26 cellular contexts compared by ENCODE assay signal in genomic region chr4:2500547-2500946, GRCh38. TPM values are rescaled to one million over a fixed set of nuclear protein-coding genes. Genes with fewer than 3 reads are reported as not detected.
DNase-seq lines count a peak whose midpoint lies in the region; ATAC-seq and TF ChIP-seq lines count a peak whose summit lies in the region.
"Had no signal": no experiment of that assay in that cellular context is flagged by ENCODE, and none has a peak within 500 bp of the region (broad histone marks: within the 10 kb centered on the region; RNA-seq: fewer than 3 reads in every experiment).

No MANE protein-coding gene starts in this region.

- 92 to 100% (median 96%) methylated on average over 2 of the region's 2 CpGs for WGBS in heart left ventricle, 4 donors

- H3K27me3 ChIP-seq in GM23338 (ENCODE audit: insufficient read depth) (no peaks in the 10 kb centered on the region), heart left ventricle (no peaks in the 10 kb centered on the region)
- H3K27me3 ChIP-seq: SJSA1, transverse colon had no signal

- H3K36me3 Mint-ChIP-seq in activated CD4-positive, alpha-beta T cell treated with anti-CD3 and anti-CD28 coated beads, Interleukin-2, amount 10 ng/mL, durations not matched to agents 24 days and 14 days (ENCODE audit: low read depth): peaks cover 45% of the 10 kb centered on the region
- H3K36me3 Mint-ChIP-seq in GM23338 (ENCODE audit: low read depth) (peaks cover 83% of the 10 kb centered on the region), memory B cell (peaks cover 7% of the 10 kb centered on the region)
- peaks cover 7% of the 10 kb centered on the region for H3K36me3 Mint-ChIP-seq in activated naive CD8-positive, alpha-beta T cell

- no peak for TF ChIP-seq CTCF in GM23338 (conservative IDR thresholded peaks at IDR 0.05; ENCODE audit: low read depth in 2 of 2)
- TF ChIP-seq CTCF in heart left ventricle (IDR thresholded peaks at IDR 0.05): no peak

- no peak for DNase-seq in activated CD4-positive, alpha-beta T cell treated with anti-CD3 and anti-CD28 coated beads, Interleukin-2, amount 10 ng/mL, durations not matched to agents 24 days and 14 days
- DNase-seq in activated CD4-positive, alpha-beta T cell treated with anti-CD3 and anti-CD28 coated beads, Interleukin-2, amount 50 U/mL, for 1 hour: no peak
- DNase-seq in GM23338 (ENCODE audit: low spot score) (no peak), memory B cell (ENCODE audit: low spot score in 2 of 2) (no peak), posterior vena cava (ENCODE audit: low spot score) (no peak), heart left ventricle (no peak)
- DNase-seq: activated CD4-positive, alpha-beta T cell treated with anti-CD3 and anti-CD28 coated beads for 4 hours; activated CD8-positive, alpha-beta memory T cell treated with anti-CD3 and anti-CD28 coated beads, Interleukin-2, amount 50 U/mL, for 4 hours; activated naive CD8-positive, alpha-beta T cell treated with anti-CD3 and anti-CD28 coated beads, Interleukin-2, amount 10 ng/mL, durations not matched to agents 7 days and 5 days; CD4-positive, alpha-beta memory T cell; cerebellar nuclear complex; EL; islet precursor cell; left ventricle myocardium superior; naive B cell; NCI-H1436 treated with DMSO at 0.1 percent for 48 hours; NCI-H446 treated with DMSO at 0.1 percent for 48 hours; stimulated activated CD8-positive, alpha-beta memory T cell treated with anti-CD3 and anti-CD28 coated beads, Interleukin-4, amount 100 ng/mL, for 48 hours; T-cell; transverse colon had no signal

- peaks cover 55% of the 10 kb centered on the region for H4K20me1 ChIP-seq in GM23338 (replicated peaks; ENCODE audit: insufficient read depth)

- H3K4me1 Mint-ChIP-seq in activated CD4-positive, alpha-beta T cell treated with anti-CD3 and anti-CD28 coated beads, Interleukin-2, amount 10 ng/mL, durations not matched to agents 24 days and 14 days: peaks cover 7% of the 10 kb centered on the region
- no peaks in the 10 kb centered on the region for H3K4me1 Mint-ChIP-seq in GM23338
- peaks cover 6% of the 10 kb centered on the region for H3K4me1 Mint-ChIP-seq in activated naive CD8-positive, alpha-beta T cell (ENCODE audit: low read depth)
- H3K4me1 Mint-ChIP-seq in memory B cell: peaks cover 11% of the 10 kb centered on the region
- H3K4me1 Mint-ChIP-seq: brain had no signal

- intact Hi-C loops in activated CD4-positive, alpha-beta T cell treated with anti-CD3 and anti-CD28 coated beads, Interleukin-2, amount 10 ng/mL, durations not matched to agents 24 days and 14 days (cut with micrococcal nuclease): no loop called here
- intact Hi-C loops in posterior vena cava (cut with DNase I): no loop called here
- intact Hi-C loops in heart left ventricle (cut with DNase I): no loop called here

- H3K27ac ChIP-seq in GM23338 (ENCODE audit: low read depth): 0 out of 2 replicates have a peak overlapping the region, but pooled peaks have one; percentile 14
- no peak overlapping the region for H3K27ac ChIP-seq in heart left ventricle
- H3K27ac ChIP-seq: A549, KMS-11, SJSA1, transverse colon had no signal

- H3K9me3 ChIP-seq in heart left ventricle: no peaks in the 10 kb centered on the region
- H3K9me3 ChIP-seq: A549, SJSA1, transverse colon had no signal

- H3K36me3 ChIP-seq in GM23338 (ENCODE audit: insufficient read depth): peaks cover 59% of the 10 kb centered on the region
- peaks cover 0 to 95% (median 74%) of the 10 kb centered on the region in 9 donors for H3K36me3 ChIP-seq in heart left ventricle

- H3K79me2 ChIP-seq in GM23338 (replicated peaks; ENCODE audit: insufficient read depth): peaks cover 77% of the 10 kb centered on the region

- H3K4me1 ChIP-seq in GM23338 (ENCODE audit: insufficient read depth) (no peaks in the 10 kb centered on the region), heart left ventricle (peaks cover 0 to 22% (median 3%) of the 10 kb centered on the region in 12 donors)
- H3K4me1 ChIP-seq: A549, SJSA1 had no signal

- no peaks in the 10 kb centered on the region for H3K9me3 Mint-ChIP-seq in activated CD4-positive, alpha-beta T cell treated with anti-CD3 and anti-CD28 coated beads, Interleukin-2, amount 10 ng/mL, durations not matched to agents 24 days and 14 days
- H3K9me3 Mint-ChIP-seq in GM23338 (no peaks in the 10 kb centered on the region), memory B cell (no peaks in the 10 kb centered on the region)
- H3K9me3 Mint-ChIP-seq in activated naive CD8-positive, alpha-beta T cell (ENCODE audit: low read depth): no peaks in the 10 kb centered on the region
- H3K9me3 Mint-ChIP-seq: activated naive CD8-positive, alpha-beta T cell treated with anti-CD3 and anti-CD28 coated beads, Interleukin-2, amount 10 ng/mL, durations not matched to agents 7 days and 5 days; brain; naive B cell; T-cell had no signal

- no peak overlapping the region for H3K4me2 ChIP-seq in GM23338
- H3K4me2 ChIP-seq: A549, KMS-11 had no signal

- no peak overlapping the region for H2AFZ ChIP-seq in GM23338

- peaks cover 16% of the 10 kb centered on the region for H3F3A ChIP-seq in GM23338 (replicated peaks; ENCODE audit: low read depth)

- ATAC-seq in GM23338: no peak
- no peak for ATAC-seq in memory B cell (ENCODE audit: low read depth)
- no peak for ATAC-seq in GM19455 (IDR thresholded peaks at IDR 0.05; ENCODE audit: unreplicated experiment)
- ATAC-seq in heart left ventricle: no peak
- ATAC-seq: A549, left ventricle myocardium superior, T-cell had no signal

- no peak overlapping the region for H3K4me3 Mint-ChIP-seq in activated CD4-positive, alpha-beta T cell treated with anti-CD3 and anti-CD28 coated beads, Interleukin-2, amount 10 ng/mL, durations not matched to agents 24 days and 14 days
- H3K4me3 Mint-ChIP-seq in GM23338 (no peak overlapping the region; the same call in 2 of the 3 replicates), memory B cell (no peak overlapping the region)
- H3K4me3 Mint-ChIP-seq in activated naive CD8-positive, alpha-beta T cell: no peak overlapping the region
- H3K4me3 Mint-ChIP-seq: activated naive CD8-positive, alpha-beta T cell treated with anti-CD3 and anti-CD28 coated beads, Interleukin-2, amount 10 ng/mL, durations not matched to agents 7 days and 5 days; brain; CD4-positive, alpha-beta memory T cell; naive B cell; T-cell had no signal

- peak overlapping the region; percentile 63 for H3K27ac Mint-ChIP-seq in activated CD4-positive, alpha-beta T cell treated with anti-CD3 and anti-CD28 coated beads, Interleukin-2, amount 10 ng/mL, durations not matched to agents 24 days and 14 days
- H3K27ac Mint-ChIP-seq in GM23338 (no peak overlapping the region), memory B cell (peak overlapping the region; percentile 35)
- peak overlapping the region; percentile 73 for H3K27ac Mint-ChIP-seq in activated naive CD8-positive, alpha-beta T cell
- H3K27ac Mint-ChIP-seq: activated naive CD8-positive, alpha-beta T cell treated with anti-CD3 and anti-CD28 coated beads, Interleukin-2, amount 10 ng/mL, durations not matched to agents 7 days and 5 days; brain had no signal

- no peaks in the 10 kb centered on the region for H3K27me3 Mint-ChIP-seq in activated CD4-positive, alpha-beta T cell treated with anti-CD3 and anti-CD28 coated beads, Interleukin-2, amount 10 ng/mL, durations not matched to agents 24 days and 14 days
- H3K27me3 Mint-ChIP-seq in GM23338 (ENCODE audit: insufficient read depth, low read depth, poor library complexity) (no peaks in the 10 kb centered on the region), memory B cell (no peaks in the 10 kb centered on the region)
- no peaks in the 10 kb centered on the region for H3K27me3 Mint-ChIP-seq in activated naive CD8-positive, alpha-beta T cell
- H3K27me3 Mint-ChIP-seq: activated naive CD8-positive, alpha-beta T cell treated with anti-CD3 and anti-CD28 coated beads, Interleukin-2, amount 10 ng/mL, durations not matched to agents 7 days and 5 days; brain; CD4-positive, alpha-beta memory T cell; naive B cell; T-cell had no signal

- no peak overlapping the region for H3K4me3 ChIP-seq in GM23338
- no peak overlapping the region for H3K4me3 ChIP-seq in heart left ventricle
- H3K4me3 ChIP-seq: A549, SJSA1, transverse colon had no signal

- no peaks in the 10 kb centered on the region for H3K9me2 ChIP-seq in GM23338 (ENCODE audit: insufficient read depth)

- no peak for TF ChIP-seq POLR2A in heart left ventricle (IDR thresholded peaks at IDR 0.05)

TF ChIP-seq in GM23338, 12 proteins besides CTCF, POLR2A, EP300 and RAD21 (continues in another document):
- TF ChIP-seq EZH2phosphoT487 (IDR thresholded peaks at IDR 0.05; ENCODE audit: unreplicated experiment): no peak
- no peak for TF ChIP-seq POLR2AphosphoS5 (IDR thresholded peaks at IDR 0.05; ENCODE audit: low read depth)
- TF ChIP-seq ZNF331 (CRISPR knock-in tag; IDR thresholded peaks at IDR 0.05; ENCODE audit: low read depth): no peak
- TF ChIP-seq ETS1 (IDR thresholded peaks at IDR 0.05): no peak
- TF ChIP-seq EZH2 (IDR thresholded peaks at IDR 0.05; ENCODE audit: low read depth, unreplicated experiment): no peak

RNA-seq across cellular contexts. Expression of gene RNF4, which starts 31.6 kb away (rescaled TPM):
- total RNA-seq in activated CD4-positive, alpha-beta T cell treated with anti-CD3 and anti-CD28 coated beads, Interleukin-2, amount 10 ng/mL, durations not matched to agents 24 days and 14 days: 94.8 and 95.4 TPM in 2 replicates
- 77.2 and 87.5 TPM in 2 replicates for total RNA-seq in GM23338 (2014; rRNA removed; shearing (Covaris generic))
- 42.5 and 47.7 TPM in 2 replicates for polyA plus RNA-seq in GM23338 (2016; fragmentation: Nextera tagmentation; extraction: Ambion mirVana)
- 10 to 100 TPM; 38.7 to 38.9 TPM for total RNA-seq in posterior vena cava
- total RNA-seq in heart left ventricle: 10 to 100 TPM; 24.3 to 45.7 (median 30.8) TPM
- polyA plus RNA-seq in heart left ventricle: 10 to 100 TPM; 10.6 to 36.3 TPM

RNA-seq across cellular contexts. Expression of gene FAM193A, which starts 35.9 kb away (rescaled TPM):
- 29.5 and 30.1 TPM in 2 replicates for total RNA-seq in activated CD4-positive, alpha-beta T cell treated with anti-CD3 and anti-CD28 coated beads, Interleukin-2, amount 10 ng/mL, durations not matched to agents 24 days and 14 days
- total RNA-seq in GM23338 (2014; rRNA removed; shearing (Covaris generic)): 20.8 and 22.9 TPM in 2 replicates
- polyA plus RNA-seq in GM23338 (2016; fragmentation: Nextera tagmentation; extraction: Ambion mirVana): 8.5 and 12.0 TPM in 2 replicates
- 10 to 100 TPM; 18.6 to 20.3 TPM for total RNA-seq in posterior vena cava
- total RNA-seq in heart left ventricle: 10 to 100 TPM; 12.6 to 21.0 (median 17.3) TPM
- 10 to 100 TPM in 1 of 2 donors, 1 to 10 TPM in 1; 9.7 to 10.6 TPM for polyA plus RNA-seq in heart left ventricle
